20 cellular contexts compared by ENCODE assay signal in genomic region chr3:64185436-64185835, GRCh38. TPM values are rescaled to one million over a fixed set of nuclear protein-coding genes. Genes with fewer than 3 reads are reported as not detected.
A peak's percentile ranks its signal among the peaks of the same experiment; 100 is the strongest.
DNase-seq lines count a peak whose midpoint lies in the region; ATAC-seq, FAIRE-seq and TF ChIP-seq lines count a peak whose summit lies in the region.
"Had no signal": no experiment of that assay in that cellular context is flagged by ENCODE, and none has a peak within 500 bp of the region (broad histone marks: within the 10 kb centered on the region; RNA-seq: fewer than 3 reads in every experiment).

No MANE protein-coding gene starts in this region.

- CTCF ChIA-PET in GM12878 (lab: Yijun Ruan, JAX): interaction anchor here (1.3 to 3.3 kb wide), 2 partner anchors 40 to 71 kb away, joined by 3 to 10 read pairs; partner anchors contain the start of gene PRICKLE2

- H3K27me3 ChIP-seq in GM12878 (replicated peaks in 1 of 2; ENCODE audit: control insufficient read depth in 2 of 2, insufficient read depth in 2 of 2, low read length in 1 of 2): no peaks in the 10 kb centered on the region
- no peaks in the 10 kb centered on the region for H3K27me3 ChIP-seq in subcutaneous abdominal adipose tissue (ENCODE audit: control insufficient read depth in 5 of 5, insufficient read depth in 4 of 5, low read length in 5 of 5)
- no peaks in the 10 kb centered on the region for H3K27me3 ChIP-seq in neural progenitor cell

- TF ChIP-seq RAD21 in GM12878 (IDR thresholded peaks at IDR 0.05; ENCODE audit: insufficient read depth, low read depth, low read length): no peak

- no peak for TF ChIP-seq POLR2A in GM12878 (IDR thresholded peaks at IDR 0.05; ENCODE audit: low read depth, low read length)

- no peaks in the 10 kb centered on the region for H3F3A ChIP-seq in neural progenitor cell (ENCODE audit: low read depth)

- no peaks in the 10 kb centered on the region for H3K27me3 Mint-ChIP-seq in HFFc6 (ENCODE audit: insufficient read depth)
- H3K27me3 Mint-ChIP-seq in neural progenitor cell (ENCODE audit: insufficient read depth, low read depth): peaks cover 6% of the 10 kb centered on the region

- peaks cover 25% of the 10 kb centered on the region for H3K36me3 Mint-ChIP-seq in HFFc6 (ENCODE audit: low read depth)
- H3K36me3 Mint-ChIP-seq in neural progenitor cell: no peaks in the 10 kb centered on the region

- H3K79me2 ChIP-seq in GM12878 (ENCODE audit: control insufficient read depth, insufficient read depth, low read length) (no peaks in the 10 kb centered on the region), neural progenitor cell (ENCODE audit: low read depth) (no peaks in the 10 kb centered on the region)

- H3K27ac ChIP-seq in GM12878 (ENCODE audit: control insufficient read depth, insufficient read depth) (no peak overlapping the region), subcutaneous abdominal adipose tissue (ENCODE audit: low read depth, low read length) (peak overlapping the region; percentile 79), neural progenitor cell (no peak overlapping the region)

- H2AFZ ChIP-seq in GM12878 (ENCODE audit: control insufficient read depth, low read depth, low read length): no peak overlapping the region
- H2AFZ ChIP-seq in neural progenitor cell (replicated peaks): no peak overlapping the region

- FAIRE-seq in GM12878 (lab: Jason Lieb, UNC): no peak
- FAIRE-seq: G401.6 had no signal

- POLR2A ChIA-PET in GM12878 (lab: Charles Lee): no interaction called here

- TF ChIP-seq CTCF in HFFc6 (IDR thresholded peaks at IDR 0.05) (no peak), GM12878 (IDR thresholded peaks at IDR 0.05 in 2 of 3, conservative IDR thresholded peaks at IDR 0.05 in 1 of 3; ENCODE audit: control insufficient read depth in 2 of 3, extremely low read depth in 1 of 3, insufficient read depth in 1 of 3, low read depth in 3 of 3, low read length in 3 of 3) (no peak), fibroblast of the aortic adventitia (IDR thresholded peaks at IDR 0.05; ENCODE audit: insufficient read depth, low read length) (no peak), neural progenitor cell (IDR thresholded peaks at IDR 0.05) (no peak)

- RAD21 ChIA-PET in GM12878 (lab: Charles Lee; ENCODE audit: unreplicated experiment): interaction anchor here (1.1 kb wide), 1 partner anchor 23 kb away, joined by 3 read pairs; no protein-coding TSS in a partner anchor

- H3K4me3 Mint-ChIP-seq in HFFc6: no peak overlapping the region
- no peak overlapping the region for H3K4me3 Mint-ChIP-seq in neural progenitor cell
- H3K4me3 Mint-ChIP-seq: activated CD4-positive, alpha-beta T cell treated with anti-CD3 and anti-CD28 coated beads for 36 hours; B cell had no signal

- no peaks in the 10 kb centered on the region for H3K9me3 ChIP-seq in GM12878 (replicated peaks; ENCODE audit: control insufficient read depth, insufficient read depth, low read length)
- no peaks in the 10 kb centered on the region for H3K9me3 ChIP-seq in subcutaneous abdominal adipose tissue (ENCODE audit: control insufficient read depth in 5 of 5, low read length in 5 of 5)
- H3K9me3 ChIP-seq in neural progenitor cell (ENCODE audit: low read depth): no peaks in the 10 kb centered on the region

- intact Hi-C loops in GM12878 (cut with micrococcal nuclease; ENCODE audit: unreplicated experiment): no loop called here

- no TSS peak for BruUV-seq in GM12878 (replicated peaks; lab: Mats Ljungman, UMichigan)

- H3K4me1 Mint-ChIP-seq in HFFc6 (ENCODE audit: low read depth): peaks cover 98% of the 10 kb centered on the region
- peaks cover 38% of the 10 kb centered on the region for H3K4me1 Mint-ChIP-seq in neural progenitor cell
- H3K4me1 Mint-ChIP-seq: activated CD4-positive, alpha-beta T cell treated with anti-CD3 and anti-CD28 coated beads for 36 hours; B cell had no signal

- SMC1A ChIA-PET in GM12878 (lab: Charles Lee; ENCODE audit: uncharacterized antibody, unreplicated experiment): interaction anchor here (0.8 to 1.0 kb wide), 3 partner anchors 26 to 39 kb away, joined by 3 read pairs; no protein-coding TSS in a partner anchor

- H3K27ac Mint-ChIP-seq in HFFc6 (peak overlapping the region; percentile 93), neural progenitor cell (no peak overlapping the region)
- H3K27ac Mint-ChIP-seq: activated CD4-positive, alpha-beta T cell treated with anti-CD3 and anti-CD28 coated beads for 36 hours; B cell had no signal

- H3K36me3 ChIP-seq in GM12878 (ENCODE audit: control insufficient read depth in 2 of 2, insufficient read depth in 2 of 2, low read length in 1 of 2) (no peaks in the 10 kb centered on the region), subcutaneous abdominal adipose tissue (ENCODE audit: control insufficient read depth in 5 of 5, insufficient read depth in 5 of 5, low read length in 5 of 5) (peaks cover 0 to 10% (median 3%) of the 10 kb centered on the region in 5 donors), neural progenitor cell (no peaks in the 10 kb centered on the region)

- WGBS in GM12878 (ENCODE audit: insufficient coverage, insufficient replicate concordance, low lambda C conversion rate, missing lambda C conversion rate): 0% methylated on average over 2 of the region's 2 CpGs

- no peak for TF ChIP-seq EP300 in GM12878 (IDR thresholded peaks at IDR 0.05; ENCODE audit: borderline replicate concordance in 1 of 2, control insufficient read depth in 1 of 2, low read depth in 2 of 2, low read length in 2 of 2)

- H3K9me3 Mint-ChIP-seq in HFFc6: no peaks in the 10 kb centered on the region
- H3K9me3 Mint-ChIP-seq in neural progenitor cell: no peaks in the 10 kb centered on the region

- DNase-seq in HFFc6 (no peak), GM12878 (ENCODE audit: low read depth, low spot score) (no peak), fibroblast of the aortic adventitia (ENCODE audit: low read depth) (peak; percentile 57), G401 (ENCODE audit: low spot score) (no peak), neural progenitor cell (ENCODE audit: low spot score) (no peak), NCI-H524 treated with DMSO at 0.1 percent for 48 hours (lab: John Stamatoyannopoulos, UW) (no peak)
- DNase-seq: activated CD4-positive, alpha-beta T cell treated with anti-CD3 and anti-CD28 coated beads for 36 hours; activated gamma-delta T cell treated with Interleukin-2 at 50 U/mL for 16 hours; aorta; cortex of kidney; left ventricle myocardium superior; NCI-H1105; NCI-H774; stimulated activated naive CD4-positive, alpha-beta T cell treated with Interleukin-2 at 50 U/mL for 16 hours had no signal

- H4K20me1 ChIP-seq in GM12878 (ENCODE audit: control insufficient read depth, insufficient read depth) (no peaks in the 10 kb centered on the region), neural progenitor cell (ENCODE audit: low read depth) (no peaks in the 10 kb centered on the region)

- H3K4me3 ChIP-seq in GM12878: no peak overlapping the region
- H3K4me3 ChIP-seq in fibroblast of the aortic adventitia (ENCODE audit: low read depth, low read length): no peak overlapping the region
- H3K4me3 ChIP-seq in subcutaneous abdominal adipose tissue (ENCODE audit: low read depth in 1 of 5, low read length in 5 of 5): no peak overlapping the region
- H3K4me3 ChIP-seq in neural progenitor cell: no peak overlapping the region

- in situ Hi-C loops in GM12878 (cut with MboI): no loop called here
- in situ Hi-C loops in G401 (cut with HindIII; ENCODE audit: low sequenced_read_pairs): no loop called here

- no peak for ATAC-seq in GM12878
- no peak for ATAC-seq in HG03095 (IDR thresholded peaks at IDR 0.05; ENCODE audit: unreplicated experiment)
- ATAC-seq: activated CD4-positive, alpha-beta T cell treated with anti-CD3 and anti-CD28 coated beads for 36 hours; left ventricle myocardium superior; Panc1; sciatic nerve had no signal

- no peak overlapping the region for H3K4me2 ChIP-seq in GM12878 (ENCODE audit: control insufficient read depth, insufficient read depth)
- no peak overlapping the region for H3K4me2 ChIP-seq in neural progenitor cell

- H3K9ac ChIP-seq in GM12878 (ENCODE audit: control insufficient read depth, insufficient read depth, low read length) (no peak overlapping the region), subcutaneous abdominal adipose tissue (ENCODE audit: low read length in 5 of 5) (no peak overlapping the region), neural progenitor cell (no peak overlapping the region)

- no peaks in the 10 kb centered on the region for H3K4me1 ChIP-seq in GM12878 (ENCODE audit: control insufficient read depth, insufficient read depth, low read length)
- H3K4me1 ChIP-seq in subcutaneous abdominal adipose tissue (ENCODE audit: control insufficient read depth in 5 of 5, insufficient read depth in 5 of 5, low read length in 5 of 5): peaks cover 17 to 58% (median 42%) of the 10 kb centered on the region in 5 donors
- H3K4me1 ChIP-seq in neural progenitor cell: peaks cover 10% of the 10 kb centered on the region

TF ChIP-seq in GM12878, 131 proteins besides CTCF, POLR2A, EP300 and RAD21:
- TF ChIP-seq GABPA (IDR thresholded peaks at IDR 0.05; ENCODE audit: low read depth) (no peak), NR2C1 (IDR thresholded peaks at IDR 0.05) (0 out of 2 replicates have a peak, but pooled peaks have one; percentile 6)

RNA-seq across cellular contexts. Expression of gene PRICKLE2, which starts 39.8 kb away (rescaled TPM):
- total RNA-seq in HFFc6 (2021; fragmentation: NEBNext Ultra II Directional; extraction: Animal tissue kit (Norgen Biotek cat#: 25700)): 10 to 100 TPM; 14.0 to 21.7 (median 18.4) TPM
- total RNA-seq in GM12878 (2013; cell fraction: nucleolus; rRNA removed): 60.1 and 73.5 TPM in 2 replicates
- total RNA-seq in GM12878 (2014; rRNA removed): 0.98 and 1.6 TPM in 2 replicates
- 1.2 and 1.5 TPM in 2 replicates for total RNA-seq in GM12878 (2014; rRNA removed; fragmentation: Illumina TruSeq; extraction: Trizol)
- total RNA-seq in GM12878 (2021): 1.1 and 1.5 TPM in 2 replicates
- polyA plus RNA-seq in GM12878 (2011; ENCODE audit: low read depth): 0.20 TPM
- polyA plus RNA-seq in GM12878 (2011; rRNA removed): 2.6 TPM in 2 replicates
- polyA plus RNA-seq in GM12878 (2011; cell fraction: cytosol; rRNA removed): 1.6 TPM in 2 replicates
- polyA plus RNA-seq in GM12878 (2011; cell fraction: nucleus; rRNA removed): 6.6 and 6.8 TPM in 2 replicates
- polyA plus RNA-seq in GM12878 (2012): 0.27 and 0.35 TPM in 2 replicates
- polyA plus RNA-seq in GM12878 (2014; fragmentation: Illumina TruSeq; extraction: Trizol): 0.71 and 0.78 TPM in 2 replicates
- under 1 TPM; 0.11 to 0.24 TPM for polyA plus RNA-seq in GM12878 (2014; fragmentation: Nextera tagmentation; extraction: Ambion mirVana)
- polyA plus RNA-seq in GM12878 (2014; rRNA removed): 0.56 and 0.68 TPM in 2 replicates
- under 1 TPM; 0.63 to 0.66 TPM for polyA plus RNA-seq in GM12878 (2016; fragmentation: Nextera tagmentation; extraction: Ambion mirVana)
- 6.0 and 7.1 TPM in 2 replicates for polyA minus RNA-seq in GM12878 (2011; rRNA and poly(A)+ RNA removed)
- 1.7 and 2.0 TPM in 2 replicates for polyA minus RNA-seq in GM12878 (2011; cell fraction: cytosol; rRNA and poly(A)+ RNA removed)
- polyA minus RNA-seq in GM12878 (2011; cell fraction: nucleus; rRNA and poly(A)+ RNA removed): 9.2 and 10.8 TPM in 2 replicates
- 22.0 and 45.1 TPM in 2 replicates for total RNA-seq in fibroblast of the aortic adventitia (ENCODE audit: low replicate concordance)
- 0.25 and 0.31 TPM in 2 replicates for total RNA-seq in G401 (2014; rRNA removed; shearing (Covaris generic))
- total RNA-seq in neural progenitor cell (ENCODE audit: low replicate concordance): 10.7 and 11.5 TPM in 2 replicates
- total RNA-seq: activated CD4-positive, alpha-beta T cell treated with anti-CD3 and anti-CD28 coated beads for 36 hours had no signal
